1 cellular context compared by ENCODE assay signal in genomic region chr17:81238490-81238814, GRCh38.
TF ChIP-seq lines count a peak whose summit lies in the region.

No MANE protein-coding gene starts in this region.

TF ChIP-seq in H1, 55 proteins besides CTCF, POLR2A, EP300 and RAD21:
- TF ChIP-seq POU5F1 (IDR thresholded peaks at IDR 0.05; ENCODE audit: low read depth, low read length) (no peak), SIN3A (conservative IDR thresholded peaks at IDR 0.05 in 1 of 2, IDR thresholded peaks at IDR 0.05 in 1 of 2; ENCODE audit: low read depth in 1 of 2, low read length in 2 of 2) (no peak), NANOG (IDR thresholded peaks at IDR 0.05; ENCODE audit: insufficient read depth, low read depth, low read length, poor library complexity, severe bottlenecking) (no peak), CREB1 (IDR thresholded peaks at IDR 0.05) (no peak), SP4 (IDR thresholded peaks at IDR 0.05; ENCODE audit: low read length) (no peak), TCF12 (IDR thresholded peaks at IDR 0.05; ENCODE audit: low read depth, low read length) (no peak), SAP30 (IDR thresholded peaks at IDR 0.05; ENCODE audit: insufficient read depth, insufficient replicate concordance, low read length) (no peak), SRF (IDR thresholded peaks at IDR 0.05; ENCODE audit: low read depth, low read length) (no peak), BACH1 (IDR thresholded peaks at IDR 0.05; ENCODE audit: low read length) (no peak), FOSL1 (IDR thresholded peaks at IDR 0.05; ENCODE audit: insufficient read depth, low read depth, low read length) (no peak), TAF7 (optimal IDR thresholded peaks at IDR 0.05; ENCODE audit: borderline replicate concordance, low read depth, low read length) (no peak), KDM4A (IDR thresholded peaks at IDR 0.05; ENCODE audit: low read depth, low read length, severe bottlenecking) (no peak), SP2 (IDR thresholded peaks at IDR 0.05; ENCODE audit: low read length) (no peak), BRCA1 (IDR thresholded peaks at IDR 0.05; ENCODE audit: low read depth, low read length) (no peak)
- TF ChIP-seq, protein P1, sequence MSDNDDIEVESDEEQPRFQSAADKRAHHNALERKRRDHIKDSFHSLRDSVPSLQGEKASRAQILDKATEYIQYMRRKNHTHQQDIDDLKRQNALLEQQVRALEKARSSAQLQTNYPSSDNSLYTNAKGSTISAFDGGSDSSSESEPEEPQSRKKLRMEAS (IDR thresholded peaks at IDR 0.05), result no peak
TF ChIP-seq in H1: peak in this region for 0.
